In genomic region chr22:28105988-28106387, GRCh38 we compare ENCODE assay signal across 30 cellular contexts.
"Had no signal": no experiment of that assay in that cellular context is flagged by ENCODE, and none has a peak within 500 bp of the region (broad histone marks: within the 10 kb centered on the region; RNA-seq: fewer than 3 reads in every experiment).

No MANE protein-coding gene starts in this region.

- H3K9me3 Mint-ChIP-seq: activated CD4-positive, alpha-beta T cell treated with anti-CD3 and anti-CD28 coated beads, Interleukin-2, amount 10 ng/mL, durations not matched to agents 24 days and 14 days; activated CD8-positive, alpha-beta T cell treated with anti-CD3 and anti-CD28 coated beads for 36 hours; activated naive CD4-positive, alpha-beta T cell treated with anti-CD3 and anti-CD28 coated beads, Interleukin-2, amount 50 U/mL, for 24 hours; activated naive CD8-positive, alpha-beta T cell treated with anti-CD3 and anti-CD28 coated beads, Interleukin-2, amount 10 ng/mL, durations not matched to agents 7 days and 5 days; activated T-cell treated with anti-CD3 and anti-CD28 coated beads, Interleukin-2, amount 50 U/mL, for 24 hours; activated T-helper 2 cell treated with anti-CD3 and anti-CD28 coated beads, Interferon-gamma antibody, Interleukin-2, Interleukin-4, amounts not matched to agents 10 μg/mL and 5 μg/mL and 100 μg/mL, durations not matched to agents 14 hours and 24 hours and 36 hours; T-helper 1 cell treated with Interleukin-12 subunit alpha and Interleukin-12 subunit beta and Interleukin-4 antibody, amounts not matched to agents 30 μg/mL and 1 μg/mL, for 36 hours; T-helper 2 cell treated with Interferon-gamma antibody and Interleukin-4, amounts not matched to agents 5 μg/mL and 100 μg/mL, for 36 hours had no signal

- ATAC-seq: activated CD8-positive, alpha-beta T cell treated with anti-CD3 and anti-CD28 coated beads for 36 hours; Panc1 had no signal

- H3K36me3 ChIP-seq: SJSA1 had no signal

- H3K9ac ChIP-seq: KMS-11, SK-N-SH had no signal

- H3K27ac ChIP-seq: ascending aorta, KMS-11, SJSA1 had no signal

- H3K27me3 Mint-ChIP-seq: activated CD8-positive, alpha-beta T cell treated with anti-CD3 and anti-CD28 coated beads for 36 hours; activated naive CD4-positive, alpha-beta T cell treated with anti-CD3 and anti-CD28 coated beads, Interleukin-2, amount 50 U/mL, for 24 hours; activated naive CD8-positive, alpha-beta T cell treated with anti-CD3 and anti-CD28 coated beads, Interleukin-2, amount 10 ng/mL, durations not matched to agents 7 days and 5 days; activated T-cell treated with anti-CD3 and anti-CD28 coated beads, Interleukin-2, amount 50 U/mL, for 24 hours had no signal

- H3K4me1 Mint-ChIP-seq: activated CD4-positive, alpha-beta T cell treated with anti-CD3 and anti-CD28 coated beads, Interleukin-2, amount 10 ng/mL, durations not matched to agents 24 days and 14 days; activated naive CD4-positive, alpha-beta T cell treated with anti-CD3 and anti-CD28 coated beads, Interleukin-2, amount 50 U/mL, for 24 hours; activated naive CD8-positive, alpha-beta T cell treated with anti-CD3 and anti-CD28 coated beads, Interleukin-2, amount 10 ng/mL, durations not matched to agents 7 days and 5 days had no signal

- H3K27me3 ChIP-seq: ascending aorta, SJSA1 had no signal

- H3K4me3 ChIP-seq: ascending aorta, SJSA1 had no signal

- H3K27ac Mint-ChIP-seq: activated CD4-positive, alpha-beta T cell treated with anti-CD3 and anti-CD28 coated beads, Interleukin-2, amount 10 ng/mL, durations not matched to agents 24 days and 14 days; activated CD8-positive, alpha-beta T cell treated with anti-CD3 and anti-CD28 coated beads for 36 hours; activated naive CD4-positive, alpha-beta T cell treated with anti-CD3 and anti-CD28 coated beads, Interleukin-2, amount 50 U/mL, for 24 hours; activated naive CD8-positive, alpha-beta T cell treated with anti-CD3 and anti-CD28 coated beads, Interleukin-2, amount 10 ng/mL, durations not matched to agents 7 days and 5 days; activated T-cell treated with anti-CD3 and anti-CD28 coated beads, Interleukin-2, amount 50 U/mL, for 24 hours; activated T-helper 2 cell treated with anti-CD3 and anti-CD28 coated beads, Interferon-gamma antibody, Interleukin-2, Interleukin-4, amounts not matched to agents 10 μg/mL and 5 μg/mL and 100 μg/mL, durations not matched to agents 14 hours and 24 hours and 36 hours; T-helper 1 cell treated with Interleukin-12 subunit alpha and Interleukin-12 subunit beta and Interleukin-4 antibody, amounts not matched to agents 30 μg/mL and 1 μg/mL, for 36 hours; T-helper 2 cell treated with Interferon-gamma antibody and Interleukin-4, amounts not matched to agents 5 μg/mL and 100 μg/mL, for 36 hours had no signal

- FAIRE-seq: TTC549 had no signal

- H3K4me3 Mint-ChIP-seq: activated CD4-positive, alpha-beta T cell treated with anti-CD3 and anti-CD28 coated beads, Interleukin-2, amount 10 ng/mL, durations not matched to agents 24 days and 14 days; activated CD8-positive, alpha-beta T cell treated with anti-CD3 and anti-CD28 coated beads for 36 hours; activated naive CD4-positive, alpha-beta T cell treated with anti-CD3 and anti-CD28 coated beads, Interleukin-2, amount 50 U/mL, for 24 hours; activated naive CD8-positive, alpha-beta T cell treated with anti-CD3 and anti-CD28 coated beads, Interleukin-2, amount 10 ng/mL, durations not matched to agents 7 days and 5 days; activated T-cell treated with anti-CD3 and anti-CD28 coated beads, Interleukin-2, amount 50 U/mL, for 24 hours; T-helper 1 cell treated with Interleukin-12 subunit alpha and Interleukin-12 subunit beta and Interleukin-4 antibody, amounts not matched to agents 30 μg/mL and 1 μg/mL, for 36 hours; T-helper 2 cell treated with Interferon-gamma antibody and Interleukin-4, amounts not matched to agents 5 μg/mL and 100 μg/mL, for 36 hours had no signal

- H3K36me3 Mint-ChIP-seq: activated naive CD8-positive, alpha-beta T cell treated with anti-CD3 and anti-CD28 coated beads, Interleukin-2, amount 10 ng/mL, durations not matched to agents 7 days and 5 days had no signal

- DNase-seq: activated CD4-positive, alpha-beta T cell treated with anti-CD3 and anti-CD28 coated beads, Interleukin-2, amount 10 ng/mL, durations not matched to agents 24 days and 14 days; activated CD4-positive, alpha-beta T cell treated with anti-CD3 and anti-CD28 coated beads, Interleukin-2, amount 50 U/mL, for 4 hours; activated gamma-delta T cell; activated naive CD4-positive, alpha-beta T cell treated with Interleukin-2 at 50 U/mL for 16 hours; activated naive CD8-positive, alpha-beta T cell treated with anti-CD3 and anti-CD28 coated beads, Interleukin-2, amount 10 ng/mL, durations not matched to agents 7 days and 5 days; activated T-cell treated with anti-CD3 and anti-CD28 coated beads, Interleukin-2, amount 50 U/mL, for 24 hours; amygdala; caudate nucleus; NCI-H1105; NCI-H1417 treated with DMSO at 0.1 percent for 48 hours; NCI-H187 treated with DMSO at 0.1 percent for 48 hours; NCI-H2081; NCI-H2171 treated with DMSO at 0.1 percent for 48 hours; NCI-H2227 treated with DMSO at 0.1 percent for 48 hours; NCI-H446; NCI-H510A treated with DMSO at 0.1 percent for 48 hours; NCI-H526 treated with DMSO at 0.1 percent for 48 hours; NCI-H774; SHP77 had no signal

- H3K4me2 ChIP-seq: KMS-11, SK-N-SH had no signal

- H3K9me3 ChIP-seq: ascending aorta, SJSA1, SK-N-SH had no signal

- H3K4me1 ChIP-seq: ascending aorta, SJSA1 had no signal
